ENCODE assay signal across 8 cellular contexts in genomic region chr1:44655609-44656008, GRCh38. TPM values are rescaled to one million over a fixed set of nuclear protein-coding genes. Genes with fewer than 3 reads are reported as not detected.
DNase-seq lines count a peak whose midpoint lies in the region; ATAC-seq, FAIRE-seq and TF ChIP-seq lines count a peak whose summit lies in the region.

No MANE protein-coding gene starts in this region.

- POLR2A ChIA-PET in Panc1 (lab: Charles Lee), result no interaction called here

- BruUV-seq in Panc1 (replicated peaks; lab: Mats Ljungman, UMichigan), result no TSS peak

- CTCF ChIA-PET in Panc1 (lab: Charles Lee), result no interaction called here

- TF ChIP-seq POLR2A in heart left ventricle (IDR thresholded peaks at IDR 0.05) (no peak), esophagus muscularis mucosa (IDR thresholded peaks at IDR 0.05; ENCODE audit: low read depth) (no peak)

- no peak overlapping the region for H3K4me2 ChIP-seq in smooth muscle cell

- H3K27ac ChIP-seq in heart left ventricle (no peak overlapping the region), Panc1 (ENCODE audit: low read length) (no peak overlapping the region), esophagus muscularis mucosa (replicated peaks in 1 of 4) (no peak overlapping the region), smooth muscle cell (ENCODE audit: low read depth) (no peak overlapping the region)

- FAIRE-seq in GM19239 (lab: Jason Lieb, UNC), result no peak

- peaks cover 0 to 12% (median 1%) of the 10 kb centered on the region in 12 donors for H3K4me1 ChIP-seq in heart left ventricle
- H3K4me1 ChIP-seq in Panc1 (ENCODE audit: control insufficient read depth, insufficient read depth, low read length), result no peaks in the 10 kb centered on the region
- H3K4me1 ChIP-seq in esophagus muscularis mucosa, result peaks cover 6 to 16% (median 10%) of the 10 kb centered on the region in 4 donors
- no peaks in the 10 kb centered on the region for H3K4me1 ChIP-seq in smooth muscle cell (ENCODE audit: low read depth)

- no peaks in the 10 kb centered on the region for H3F3A ChIP-seq in smooth muscle cell (ENCODE audit: low read depth)

- TF ChIP-seq CTCF in heart left ventricle (IDR thresholded peaks at IDR 0.05) (peak; percentile 32 to 62 (median 50)), Panc1 (IDR thresholded peaks at IDR 0.05) (peak; percentile 90), esophagus muscularis mucosa (IDR thresholded peaks at IDR 0.05) (peak; percentile 48 to 64 (median 57)), smooth muscle cell (IDR thresholded peaks at IDR 0.05; ENCODE audit: borderline replicate concordance, insufficient read depth, poor library complexity, severe bottlenecking) (peak; percentile 46)

- H3K4me3 ChIP-seq in heart left ventricle, result no peak overlapping the region
- H3K4me3 ChIP-seq in Panc1 (ENCODE audit: low read depth in 2 of 2, low read length in 2 of 2), result no peak overlapping the region
- no peak overlapping the region for H3K4me3 ChIP-seq in esophagus muscularis mucosa
- H3K4me3 ChIP-seq in smooth muscle cell, result no peak overlapping the region

- 61 to 67% (median 66%) methylated on average over 5 of the region's 5 CpGs for WGBS in heart left ventricle, 4 donors
- 63% methylated on average over 5 of the region's 5 CpGs for WGBS in esophagus muscularis mucosa
- 63% methylated on average over 5 of the region's 5 CpGs for WGBS in smooth muscle cell (ENCODE audit: low lambda C conversion rate)

- DNase-seq in heart left ventricle (no peak), cardiac septum (ENCODE audit: low spot score) (no peak), Panc1 (ENCODE audit: low read depth, low spot score) (no peak), esophagus muscularis mucosa (ENCODE audit: extremely low spot score) (no peak), smooth muscle cell (lab: John Stamatoyannopoulos, UW; ENCODE audit: unreplicated experiment) (no peak), GM19239 (ENCODE audit: insufficient read length, low spot score) (no peak), foreskin melanocyte (no peak), cerebellar cortex (ENCODE audit: low spot score) (no peak)

- intact Hi-C loops in heart left ventricle (cut with DNase I) (loop anchor here in 6 of 10 donors (10.0 kb wide), 2 partner anchors 281 to 441 kb away; partner anchors contain the start of gene DMAP1 (in 5 of the 6)), cardiac septum (cut with DNase I) (loop anchor here (10.0 kb wide), 1 partner anchor 251 kb away; the partner anchor contains the start of gene RNF220), Panc1 (cut with micrococcal nuclease; ENCODE audit: unreplicated experiment) (no loop called here), esophagus muscularis mucosa (cut with DNase I) (loop anchor here (10.0 kb wide), 1 partner anchor 441 kb away; the partner anchor contains the start of gene DMAP1)

- peak in 1 of 4 donors; percentile 12 for ATAC-seq in heart left ventricle
- peak; percentile 67 for ATAC-seq in Panc1

- H4K20me1 ChIP-seq in smooth muscle cell (ENCODE audit: low read depth), result no peaks in the 10 kb centered on the region

- H3K27me3 ChIP-seq in heart left ventricle (no peaks in the 10 kb centered on the region), Panc1 (ENCODE audit: control insufficient read depth, insufficient read depth, low read length) (no peaks in the 10 kb centered on the region), esophagus muscularis mucosa (no peaks in the 10 kb centered on the region), smooth muscle cell (ENCODE audit: low read depth) (no peaks in the 10 kb centered on the region)

- H3K36me3 ChIP-seq in heart left ventricle (peaks cover 0 to 35% (median 20%) of the 10 kb centered on the region in 9 donors), Panc1 (ENCODE audit: control insufficient read depth, insufficient read depth, low read length) (no peaks in the 10 kb centered on the region; the same call in 1 of the 2 replicates), esophagus muscularis mucosa (peaks cover 8 to 39% (median 30%) of the 10 kb centered on the region in 4 donors), smooth muscle cell (ENCODE audit: low read depth) (no peaks in the 10 kb centered on the region)

- no peak for TF ChIP-seq EP300 in esophagus muscularis mucosa (IDR thresholded peaks at IDR 0.05)

- in situ Hi-C loops in Panc1 (cut with HindIII; ENCODE audit: low pct_unique_long_range_greater_than_20kb, low sequenced_read_pairs), result no loop called here

- H2AFZ ChIP-seq in smooth muscle cell (ENCODE audit: low read depth), result no peak overlapping the region

- no peaks in the 10 kb centered on the region for H3K79me2 ChIP-seq in smooth muscle cell (ENCODE audit: low read depth)

- H3K9ac ChIP-seq in smooth muscle cell (ENCODE audit: low read depth), result no peak overlapping the region

- no peaks in the 10 kb centered on the region for H3K9me3 ChIP-seq in heart left ventricle
- H3K9me3 ChIP-seq in Panc1 (ENCODE audit: control insufficient read depth, insufficient read depth, low read depth, low read length), result no peaks in the 10 kb centered on the region
- no peaks in the 10 kb centered on the region for H3K9me3 ChIP-seq in esophagus muscularis mucosa
- H3K9me3 ChIP-seq in smooth muscle cell (replicated peaks; ENCODE audit: low read depth), result no peaks in the 10 kb centered on the region

RNA-seq across cellular contexts. Expression of gene TMEM53, which starts 18.7 kb away (rescaled TPM):
- total RNA-seq in heart left ventricle, result 10 to 100 TPM in 6 of 9 donors, 1 to 10 TPM in 3; 8.5 to 18.1 (median 12.5) TPM
- 10 to 100 TPM in 1 of 2 donors, 1 to 10 TPM in 1; 8.6 to 20.0 TPM for polyA plus RNA-seq in heart left ventricle
- total RNA-seq in cardiac septum, result 9.8 TPM
- total RNA-seq in Panc1 (2021; ENCODE audit: unreplicated experiment), result 22.9 TPM
- 47.9 TPM for polyA plus RNA-seq in Panc1 (2012; ENCODE audit: insufficient read length)
- 1 to 10 TPM; 4.5 to 7.0 (median 5.7) TPM for total RNA-seq in esophagus muscularis mucosa
- 8.1 and 8.6 TPM in 2 replicates for total RNA-seq in smooth muscle cell
- polyA plus RNA-seq in smooth muscle cell, result 13.0 and 15.5 TPM in 2 replicates

RNA-seq across cellular contexts. Expression of gene ARMH1, which starts 18.9 kb away (rescaled TPM):
- total RNA-seq in heart left ventricle (1 to 10 TPM in 2 of 9 donors, under 1 TPM in 4, not detected in 3; 0.33 to 9.9 (median 0.64) TPM), cardiac septum (0.70 TPM), Panc1 (2021; ENCODE audit: unreplicated experiment) (2.8 TPM), esophagus muscularis mucosa (under 1 TPM; 0.26 to 0.75 (median 0.54) TPM), smooth muscle cell (1.5 and 4.8 TPM in 2 replicates)
- polyA plus RNA-seq in heart left ventricle (under 1 TPM; 0.62 to 0.88 TPM), smooth muscle cell (8.3 and 10.1 TPM in 2 replicates)
- 4.5 TPM for polyA plus RNA-seq in Panc1 (2012; ENCODE audit: insufficient read length)
